ENCODE assay signal across 1 cellular context in the genomic region with DNA sequence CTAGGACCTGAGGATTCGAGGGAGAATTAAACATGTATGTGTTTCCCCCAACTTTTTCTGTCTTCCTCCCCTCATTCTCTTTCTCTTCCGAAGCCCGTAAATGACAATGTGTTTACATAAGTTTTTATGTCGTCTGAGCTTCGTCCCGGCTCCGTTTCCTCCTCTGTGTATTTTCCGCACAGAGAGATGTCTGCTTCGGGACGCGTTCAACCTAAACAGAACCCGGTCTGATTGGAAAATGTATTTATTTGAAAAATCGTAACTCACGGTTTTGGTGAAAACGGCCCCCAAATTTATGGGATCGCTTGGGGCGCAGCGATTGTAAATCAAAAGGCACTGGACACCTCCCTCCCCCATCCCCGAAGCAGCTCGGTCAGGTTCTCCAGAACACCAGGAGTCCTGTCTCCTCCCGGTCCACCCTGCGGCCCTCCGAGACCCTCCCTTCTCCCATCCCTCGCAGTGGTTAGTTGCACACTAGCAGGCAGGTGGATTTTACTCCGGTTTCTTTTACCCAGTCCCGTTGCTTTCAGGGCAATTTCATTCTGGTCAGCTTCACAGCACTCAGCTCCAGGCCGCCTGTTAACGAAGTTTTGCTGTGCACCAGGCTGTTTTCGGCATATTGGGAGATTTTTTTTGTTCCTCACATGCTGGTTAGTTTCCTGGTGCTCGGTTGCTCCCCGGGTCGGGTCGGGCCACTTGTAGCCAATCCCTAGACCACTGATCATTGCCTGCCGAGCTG.
A peak's percentile ranks its signal among the peaks of the same experiment; 100 is the strongest.
TF ChIP-seq lines count a peak whose summit lies in the region.

No MANE protein-coding gene starts in this region.

TF ChIP-seq in endothelial cell of umbilical vein, 7 proteins besides CTCF, POLR2A, EP300 and RAD21:
- peak; percentile 86 for TF ChIP-seq EZH2 (IDR thresholded peaks at IDR 0.05; ENCODE audit: borderline replicate concordance, low read depth, low read length, severe bottlenecking)
- no peak for TF ChIP-seq GATA2 (IDR thresholded peaks at IDR 0.05; ENCODE audit: insufficient read depth, insufficient read length, low read depth, low read length)
